In the genomic region with DNA sequence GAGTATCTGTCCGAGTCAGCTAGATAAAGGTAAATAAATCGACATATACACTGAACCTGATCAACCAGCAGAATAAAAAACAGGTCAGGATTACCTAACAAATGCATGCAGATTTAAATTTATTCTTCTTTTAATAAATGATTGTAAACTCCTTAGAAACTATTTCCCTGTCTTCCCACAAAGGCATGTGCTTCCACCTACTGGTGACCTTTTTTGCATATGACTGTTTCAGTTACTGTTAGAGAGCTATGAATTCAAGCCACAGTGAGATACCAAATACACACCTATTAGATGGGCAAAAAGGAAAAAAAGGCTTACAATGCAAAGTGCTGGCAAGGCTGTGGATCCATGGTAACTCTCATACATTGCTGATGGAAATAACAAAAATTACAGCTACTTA, we compare ENCODE assay signal across 2 cellular contexts.
TF ChIP-seq lines count a peak whose summit lies in the region.

No MANE protein-coding gene starts in this region.

TF ChIP-seq in SK-N-SH, 30 proteins besides CTCF, POLR2A, EP300 and RAD21 (continued from another document):
- TF ChIP-seq GATA2 (CRISPR knock-in tag; IDR thresholded peaks at IDR 0.05) (no peak), YY1 (IDR thresholded peaks at IDR 0.05; ENCODE audit: low read depth) (no peak), NRF1 (IDR thresholded peaks at IDR 0.05; ENCODE audit: low read depth, low read length) (no peak), POLR2AphosphoS5 (IDR thresholded peaks at IDR 0.05; ENCODE audit: low read depth, low read length) (no peak), MXI1 (IDR thresholded peaks at IDR 0.05; ENCODE audit: low read depth, low read length) (no peak)
- TF ChIP-seq, protein P1, sequence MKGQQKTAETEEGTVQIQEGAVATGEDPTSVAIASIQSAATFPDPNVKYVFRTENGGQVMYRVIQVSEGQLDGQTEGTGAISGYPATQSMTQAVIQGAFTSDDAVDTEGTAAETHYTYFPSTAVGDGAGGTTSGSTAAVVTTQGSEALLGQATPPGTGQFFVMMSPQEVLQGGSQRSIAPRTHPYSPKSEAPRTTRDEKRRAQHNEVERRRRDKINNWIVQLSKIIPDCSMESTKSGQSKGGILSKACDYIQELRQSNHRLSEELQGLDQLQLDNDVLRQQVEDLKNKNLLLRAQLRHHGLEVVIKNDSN (IDR thresholded peaks at IDR 0.05; ENCODE audit: borderline replicate concordance, low read depth): no peak
- TF ChIP-seq, protein P2, sequence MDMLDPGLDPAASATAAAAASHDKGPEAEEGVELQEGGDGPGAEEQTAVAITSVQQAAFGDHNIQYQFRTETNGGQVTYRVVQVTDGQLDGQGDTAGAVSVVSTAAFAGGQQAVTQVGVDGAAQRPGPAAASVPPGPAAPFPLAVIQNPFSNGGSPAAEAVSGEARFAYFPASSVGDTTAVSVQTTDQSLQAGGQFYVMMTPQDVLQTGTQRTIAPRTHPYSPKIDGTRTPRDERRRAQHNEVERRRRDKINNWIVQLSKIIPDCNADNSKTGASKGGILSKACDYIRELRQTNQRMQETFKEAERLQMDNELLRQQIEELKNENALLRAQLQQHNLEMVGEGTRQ (IDR thresholded peaks at IDR 0.05; ENCODE audit: borderline replicate concordance, low read depth, low read length): no peak
- TF ChIP-seq, protein P3, sequence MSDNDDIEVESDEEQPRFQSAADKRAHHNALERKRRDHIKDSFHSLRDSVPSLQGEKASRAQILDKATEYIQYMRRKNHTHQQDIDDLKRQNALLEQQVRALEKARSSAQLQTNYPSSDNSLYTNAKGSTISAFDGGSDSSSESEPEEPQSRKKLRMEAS (IDR thresholded peaks at IDR 0.05; ENCODE audit: low read depth): no peak

TF ChIP-seq in SK-N-SH treated with all-trans-retinoic acid at 6 μM for 48 hours, 23 proteins besides CTCF, POLR2A, EP300 and RAD21 (continued from another document):
- TF ChIP-seq, protein P4, sequence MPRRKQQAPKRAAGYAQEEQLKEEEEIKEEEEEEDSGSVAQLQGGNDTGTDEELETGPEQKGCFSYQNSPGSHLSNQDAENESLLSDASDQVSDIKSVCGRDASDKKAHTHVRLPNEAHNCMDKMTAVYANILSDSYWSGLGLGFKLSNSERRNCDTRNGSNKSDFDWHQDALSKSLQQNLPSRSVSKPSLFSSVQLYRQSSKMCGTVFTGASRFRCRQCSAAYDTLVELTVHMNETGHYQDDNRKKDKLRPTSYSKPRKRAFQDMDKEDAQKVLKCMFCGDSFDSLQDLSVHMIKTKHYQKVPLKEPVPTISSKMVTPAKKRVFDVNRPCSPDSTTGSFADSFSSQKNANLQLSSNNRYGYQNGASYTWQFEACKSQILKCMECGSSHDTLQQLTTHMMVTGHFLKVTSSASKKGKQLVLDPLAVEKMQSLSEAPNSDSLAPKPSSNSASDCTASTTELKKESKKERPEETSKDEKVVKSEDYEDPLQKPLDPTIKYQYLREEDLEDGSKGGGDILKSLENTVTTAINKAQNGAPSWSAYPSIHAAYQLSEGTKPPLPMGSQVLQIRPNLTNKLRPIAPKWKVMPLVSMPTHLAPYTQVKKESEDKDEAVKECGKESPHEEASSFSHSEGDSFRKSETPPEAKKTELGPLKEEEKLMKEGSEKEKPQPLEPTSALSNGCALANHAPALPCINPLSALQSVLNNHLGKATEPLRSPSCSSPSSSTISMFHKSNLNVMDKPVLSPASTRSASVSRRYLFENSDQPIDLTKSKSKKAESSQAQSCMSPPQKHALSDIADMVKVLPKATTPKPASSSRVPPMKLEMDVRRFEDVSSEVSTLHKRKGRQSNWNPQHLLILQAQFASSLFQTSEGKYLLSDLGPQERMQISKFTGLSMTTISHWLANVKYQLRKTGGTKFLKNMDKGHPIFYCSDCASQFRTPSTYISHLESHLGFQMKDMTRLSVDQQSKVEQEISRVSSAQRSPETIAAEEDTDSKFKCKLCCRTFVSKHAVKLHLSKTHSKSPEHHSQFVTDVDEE (CRISPR knock-in tag; IDR thresholded peaks at IDR 0.05): no peak
- TF ChIP-seq ZNF70 (CRISPR knock-in tag; IDR thresholded peaks at IDR 0.05) (no peak), GLIS3 (CRISPR knock-in tag; IDR thresholded peaks at IDR 0.05) (no peak), BACH2 (CRISPR knock-in tag; IDR thresholded peaks at IDR 0.05; ENCODE audit: borderline replicate concordance) (no peak), ZFP3 (CRISPR knock-in tag; IDR thresholded peaks at IDR 0.05) (no peak), TOX (CRISPR knock-in tag; IDR thresholded peaks at IDR 0.05; ENCODE audit: borderline replicate concordance) (no peak), CSDC2 (CRISPR knock-in tag; IDR thresholded peaks at IDR 0.05) (no peak), SNAI2 (CRISPR knock-in tag; IDR thresholded peaks at IDR 0.05) (no peak), ESRRG (CRISPR knock-in tag; IDR thresholded peaks at IDR 0.05) (no peak), OSR1 (CRISPR knock-in tag; IDR thresholded peaks at IDR 0.05) (no peak), ZNF565 (CRISPR knock-in tag; conservative IDR thresholded peaks at IDR 0.05; ENCODE audit: low read depth) (no peak), ARNTL (CRISPR knock-in tag; IDR thresholded peaks at IDR 0.05; ENCODE audit: borderline replicate concordance, low read depth) (no peak), TCF4 (CRISPR knock-in tag; IDR thresholded peaks at IDR 0.05; ENCODE audit: borderline replicate concordance) (no peak), ZNF8 (CRISPR knock-in tag; IDR thresholded peaks at IDR 0.05) (no peak), ZC3H10 (CRISPR knock-in tag; IDR thresholded peaks at IDR 0.05) (no peak)
- TF ChIP-seq, protein P5, sequence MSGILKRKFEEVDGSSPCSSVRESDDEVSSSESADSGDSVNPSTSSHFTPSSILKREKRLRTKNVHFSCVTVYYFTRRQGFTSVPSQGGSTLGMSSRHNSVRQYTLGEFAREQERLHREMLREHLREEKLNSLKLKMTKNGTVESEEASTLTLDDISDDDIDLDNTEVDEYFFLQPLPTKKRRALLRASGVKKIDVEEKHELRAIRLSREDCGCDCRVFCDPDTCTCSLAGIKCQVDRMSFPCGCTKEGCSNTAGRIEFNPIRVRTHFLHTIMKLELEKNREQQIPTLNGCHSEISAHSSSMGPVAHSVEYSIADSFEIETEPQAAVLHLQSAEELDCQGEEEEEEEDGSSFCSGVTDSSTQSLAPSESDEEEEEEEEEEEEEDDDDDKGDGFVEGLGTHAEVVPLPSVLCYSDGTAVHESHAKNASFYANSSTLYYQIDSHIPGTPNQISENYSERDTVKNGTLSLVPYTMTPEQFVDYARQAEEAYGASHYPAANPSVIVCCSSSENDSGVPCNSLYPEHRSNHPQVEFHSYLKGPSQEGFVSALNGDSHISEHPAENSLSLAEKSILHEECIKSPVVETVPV (CRISPR knock-in tag; IDR thresholded peaks at IDR 0.05): no peak
- TF ChIP-seq, protein P6, sequence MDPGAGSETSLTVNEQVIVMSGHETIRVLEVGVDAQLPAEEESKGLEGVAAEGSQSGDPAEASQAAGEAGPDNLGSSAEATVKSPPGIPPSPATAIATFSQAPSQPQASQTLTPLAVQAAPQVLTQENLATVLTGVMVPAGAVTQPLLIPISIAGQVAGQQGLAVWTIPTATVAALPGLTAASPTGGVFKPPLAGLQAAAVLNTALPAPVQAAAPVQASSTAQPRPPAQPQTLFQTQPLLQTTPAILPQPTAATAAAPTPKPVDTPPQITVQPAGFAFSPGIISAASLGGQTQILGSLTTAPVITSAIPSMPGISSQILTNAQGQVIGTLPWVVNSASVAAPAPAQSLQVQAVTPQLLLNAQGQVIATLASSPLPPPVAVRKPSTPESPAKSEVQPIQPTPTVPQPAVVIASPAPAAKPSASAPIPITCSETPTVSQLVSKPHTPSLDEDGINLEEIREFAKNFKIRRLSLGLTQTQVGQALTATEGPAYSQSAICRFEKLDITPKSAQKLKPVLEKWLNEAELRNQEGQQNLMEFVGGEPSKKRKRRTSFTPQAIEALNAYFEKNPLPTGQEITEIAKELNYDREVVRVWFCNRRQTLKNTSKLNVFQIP (CRISPR knock-in tag; IDR thresholded peaks at IDR 0.05; ENCODE audit: borderline replicate concordance, low read depth): no peak
- TF ChIP-seq, protein P7, sequence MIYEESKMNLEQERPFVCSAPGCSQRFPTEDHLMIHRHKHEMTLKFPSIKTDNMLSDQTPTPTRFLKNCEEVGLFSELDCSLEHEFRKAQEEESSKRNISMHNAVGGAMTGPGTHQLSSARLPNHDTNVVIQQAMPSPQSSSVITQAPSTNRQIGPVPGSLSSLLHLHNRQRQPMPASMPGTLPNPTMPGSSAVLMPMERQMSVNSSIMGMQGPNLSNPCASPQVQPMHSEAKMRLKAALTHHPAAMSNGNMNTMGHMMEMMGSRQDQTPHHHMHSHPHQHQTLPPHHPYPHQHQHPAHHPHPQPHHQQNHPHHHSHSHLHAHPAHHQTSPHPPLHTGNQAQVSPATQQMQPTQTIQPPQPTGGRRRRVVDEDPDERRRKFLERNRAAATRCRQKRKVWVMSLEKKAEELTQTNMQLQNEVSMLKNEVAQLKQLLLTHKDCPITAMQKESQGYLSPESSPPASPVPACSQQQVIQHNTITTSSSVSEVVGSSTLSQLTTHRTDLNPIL (CRISPR knock-in tag; IDR thresholded peaks at IDR 0.05; ENCODE audit: low read depth): no peak
